ENCODE assay signal across 15 cellular contexts in genomic region chr13:86825410-86825809, GRCh38.
"Had no signal": no experiment of that assay in that cellular context is flagged by ENCODE, and none has a peak within 500 bp of the region (broad histone marks: within the 10 kb centered on the region; RNA-seq: fewer than 3 reads in every experiment).

No MANE protein-coding gene starts in this region.

- H3K4me1 ChIP-seq: esophagus squamous epithelium, gastroesophageal sphincter, left ventricle myocardium inferior, right atrium auricular region had no signal

- H3K9me3 ChIP-seq: esophagus squamous epithelium, gastroesophageal sphincter, left ventricle myocardium inferior, right atrium auricular region had no signal

- H3K27me3 ChIP-seq: esophagus squamous epithelium, gastroesophageal sphincter, right atrium auricular region had no signal

- H3K9me3 Mint-ChIP-seq: type B pancreatic cell had no signal

- H3K27me3 Mint-ChIP-seq: natural killer cell treated with Interleukin-12 subunit alpha and Interleukin-12 subunit beta and Interleukin-15 and Interleukin-18, amount 100 ng/mL, for 72 hours had no signal

- H3K4me3 ChIP-seq: esophagus squamous epithelium, gastroesophageal sphincter, left ventricle myocardium inferior, lung, right atrium auricular region had no signal

- H3K36me3 Mint-ChIP-seq: immature natural killer cell; natural killer cell treated with Interleukin-12 subunit alpha and Interleukin-12 subunit beta and Interleukin-15 and Interleukin-18, amount 100 ng/mL, for 72 hours; type B pancreatic cell had no signal

- DNase-seq: esophagus squamous epithelium; foreskin fibroblast; glutamatergic neuron; immature natural killer cell; left ventricle myocardium inferior; mesenchymal stem cell; midbrain; small intestine; stimulated activated CD4-positive, alpha-beta T cell treated with anti-CD3 and anti-CD28 coated beads, Interleukin-2, amount 100 ng/mL, for 48 hours; stimulated activated naive CD4-positive, alpha-beta T cell treated with Interleukin-2 at 50 U/mL for 16 hours had no signal

- H3K27ac Mint-ChIP-seq: immature natural killer cell; natural killer cell treated with Interleukin-12 subunit alpha and Interleukin-12 subunit beta and Interleukin-15 and Interleukin-18, amount 100 ng/mL, for 72 hours; type B pancreatic cell had no signal

- H3K36me3 ChIP-seq: esophagus squamous epithelium, gastroesophageal sphincter, left ventricle myocardium inferior, right atrium auricular region had no signal

- H3K4me1 Mint-ChIP-seq: immature natural killer cell had no signal

- H3K27ac ChIP-seq: esophagus squamous epithelium, gastroesophageal sphincter, left ventricle myocardium inferior, right atrium auricular region had no signal

- H3K4me3 Mint-ChIP-seq: immature natural killer cell; natural killer cell treated with Interleukin-12 subunit alpha and Interleukin-12 subunit beta and Interleukin-15 and Interleukin-18, amount 100 ng/mL, for 72 hours; type B pancreatic cell had no signal
